8 cellular contexts compared by ENCODE assay signal in the genomic region with DNA sequence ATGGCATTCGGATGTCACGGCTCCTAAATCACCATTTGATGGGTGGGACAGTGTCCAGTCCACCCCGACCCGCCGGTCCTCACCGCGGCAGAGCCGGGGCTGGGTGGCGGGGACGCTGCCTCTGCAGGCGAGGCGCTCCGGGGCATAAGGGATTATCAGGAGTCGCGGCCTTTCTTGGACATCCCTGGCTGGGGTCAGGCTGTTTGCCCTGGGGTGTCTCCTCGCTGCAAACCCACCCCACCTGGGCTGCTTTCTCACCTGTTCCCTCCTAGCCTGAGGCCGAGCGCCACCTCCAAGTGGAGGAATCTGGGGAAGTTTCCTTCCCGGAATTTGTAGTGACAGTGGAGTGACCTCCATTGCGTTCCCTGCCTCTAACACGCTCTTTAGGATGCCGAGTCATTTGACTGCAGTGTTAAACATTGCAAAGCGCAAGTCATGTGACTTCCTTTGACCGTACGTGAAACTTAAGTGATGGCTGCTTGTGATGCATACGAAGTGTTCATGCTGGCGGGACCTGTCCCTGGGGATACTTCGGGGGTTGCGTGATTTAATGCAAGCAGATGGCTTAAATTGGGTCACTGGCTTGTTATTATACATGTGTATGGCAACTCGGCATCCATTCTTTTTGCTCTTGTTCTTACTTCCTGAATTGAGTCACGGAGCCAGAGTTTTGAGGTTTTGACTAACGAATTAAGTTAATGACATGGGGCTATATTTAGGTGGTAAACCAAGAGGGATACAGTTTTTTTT. TPM values are rescaled to one million over a fixed set of nuclear protein-coding genes. Genes with fewer than 3 reads are reported as not detected.
A peak's percentile ranks its signal among the peaks of the same experiment; 100 is the strongest.
DNase-seq lines count a peak whose midpoint lies in the region; ATAC-seq and TF ChIP-seq lines count a peak whose summit lies in the region.

No MANE protein-coding gene starts in this region.

- POLR2A ChIA-PET in RWPE1 (lab: Yijun Ruan, JAX; ENCODE audit: low non-redundant PET): no interaction called here

- H3K4me1 ChIP-seq in DND-41 (ENCODE audit: insufficient read depth, low read length) (peaks cover 21% of the 10 kb centered on the region), foreskin keratinocyte (no peaks in the 10 kb centered on the region), thymus (ENCODE audit: control insufficient read depth, insufficient read depth, low read length) (peaks cover 9% of the 10 kb centered on the region)

- no peak for TF ChIP-seq EP300 in neural cell (conservative IDR thresholded peaks at IDR 0.05; ENCODE audit: poor library complexity, severe bottlenecking)

- H3K9ac ChIP-seq in DND-41 (ENCODE audit: low read depth, low read length) (peak overlapping the region; percentile 70), neural cell (ENCODE audit: low read length) (no peak overlapping the region)

- H3K4me3 Mint-ChIP-seq in IgD-negative memory B cell: peak overlapping the region; percentile 89 to 99 (median 92)

- H4K20me1 ChIP-seq in DND-41 (ENCODE audit: insufficient read depth, low read length) (no peaks in the 10 kb centered on the region), neural cell (ENCODE audit: insufficient read depth) (no peaks in the 10 kb centered on the region)

- no peak for TF ChIP-seq RAD21 in neural cell (conservative IDR thresholded peaks at IDR 0.05)

- no peaks in the 10 kb centered on the region for H3K9me3 ChIP-seq in DND-41 (ENCODE audit: insufficient read depth, low read length, severe bottlenecking)
- no peaks in the 10 kb centered on the region for H3K9me3 ChIP-seq in neural cell (ENCODE audit: low read length)
- H3K9me3 ChIP-seq in thymus (ENCODE audit: control insufficient read depth): no peaks in the 10 kb centered on the region

- peaks cover 7% of the 10 kb centered on the region for H3K36me3 Mint-ChIP-seq in IgD-negative memory B cell

- H3K27ac Mint-ChIP-seq in IgD-negative memory B cell: peak overlapping the region; percentile 77 to 93 (median 93)

- CTCF ChIA-PET in RWPE1 (lab: Yijun Ruan, JAX): interaction anchor here (0.6 kb wide), 1 partner anchor 415 kb away, joined by 4 read pairs; no protein-coding TSS in a partner anchor

- peaks cover 0 to 4% (median 0%) of the 10 kb centered on the region in 3 donors for H3K9me3 Mint-ChIP-seq in IgD-negative memory B cell

- TF ChIP-seq CTCF in DND-41 (IDR thresholded peaks at IDR 0.05; ENCODE audit: borderline replicate concordance, extremely low read depth, low read length, poor library complexity, severe bottlenecking) (no peak), RWPE1 (conservative IDR thresholded peaks at IDR 0.05; ENCODE audit: low read depth) (no peak), foreskin keratinocyte (conservative IDR thresholded peaks at IDR 0.05) (no peak), neural cell (IDR thresholded peaks at IDR 0.05; ENCODE audit: poor library complexity, severe bottlenecking) (no peak)

- no peaks in the 10 kb centered on the region for H3K9me2 ChIP-seq in neural cell (ENCODE audit: insufficient read depth, low read length)

- H3K27me3 ChIP-seq in DND-41 (ENCODE audit: insufficient read depth, low read length, poor library complexity) (no peaks in the 10 kb centered on the region), foreskin keratinocyte (no peaks in the 10 kb centered on the region), neural cell (ENCODE audit: insufficient read depth, low read depth, low read length) (peaks cover 16% of the 10 kb centered on the region), thymus (ENCODE audit: control insufficient read depth, insufficient read depth) (no peaks in the 10 kb centered on the region)

- H3K27me3 Mint-ChIP-seq in IgD-negative memory B cell: no peaks in the 10 kb centered on the region

- peak; percentile 86 for ATAC-seq in DND-41 (ENCODE audit: insufficient read depth, low read depth)
- peak; percentile 92 for ATAC-seq in GM21576 (IDR thresholded peaks at IDR 0.05; ENCODE audit: unreplicated experiment)
- peak; percentile 80 for ATAC-seq in foreskin keratinocyte

- peaks cover 9 to 13% (median 11%) of the 10 kb centered on the region in 3 donors for H3K4me1 Mint-ChIP-seq in IgD-negative memory B cell

- H3K4me3 ChIP-seq in DND-41 (ENCODE audit: low read depth in 1 of 2, low read length in 2 of 2): peak overlapping the region; percentile 66 to 69
- peak overlapping the region; percentile 64 for H3K4me3 ChIP-seq in neural cell (ENCODE audit: low read length)
- H3K4me3 ChIP-seq in thymus (ENCODE audit: low read length): peak overlapping the region; percentile 82

- H3K4me2 ChIP-seq in DND-41 (ENCODE audit: insufficient read depth, low read length): peak overlapping the region; percentile 64
- H3K4me2 ChIP-seq in neural cell (ENCODE audit: low read length): peak overlapping the region; percentile 3

- H3K79me2 ChIP-seq in DND-41 (ENCODE audit: insufficient read depth, low read length): peaks cover 9% of the 10 kb centered on the region
- H3K79me2 ChIP-seq in neural cell (replicated peaks; ENCODE audit: insufficient read depth, low read length): no peaks in the 10 kb centered on the region

- DNase-seq in DND-41: peak; percentile 66
- peak; percentile 73 for DNase-seq in RWPE1 (ENCODE audit: low spot score)
- DNase-seq in activated effector memory CD4-positive, alpha-beta T cell treated with Interleukin-2 at 50 U/mL for 16 hours: peak; percentile 45
- DNase-seq in foreskin keratinocyte: peak in 1 of 2 donors; percentile 75

- H2AFZ ChIP-seq in DND-41 (ENCODE audit: low read depth, low read length) (peak overlapping the region; percentile 89), neural cell (ENCODE audit: low read depth, low read length) (no peak overlapping the region)

- H3K27ac ChIP-seq in DND-41 (ENCODE audit: low read length) (peak overlapping the region; percentile 78), RWPE1 (peak overlapping the region; percentile 79), foreskin keratinocyte (peak overlapping the region; percentile 26), neural cell (ENCODE audit: low read length) (no peak overlapping the region), thymus (ENCODE audit: low read depth) (peak overlapping the region; percentile 88)

- no peaks in the 10 kb centered on the region for H3F3A ChIP-seq in neural cell (ENCODE audit: insufficient read depth, low read length, poor library complexity, severe bottlenecking)

- WGBS in thymus: under 1% methylated on average over 32 of the region's 32 CpGs

- H3K36me3 ChIP-seq in DND-41 (ENCODE audit: insufficient read depth, low read length) (peaks cover 18% of the 10 kb centered on the region), neural cell (ENCODE audit: insufficient read depth, low read length) (no peaks in the 10 kb centered on the region), thymus (ENCODE audit: control insufficient read depth, insufficient read depth) (peaks cover 5% of the 10 kb centered on the region)

TF ChIP-seq in neural cell, 6 proteins besides CTCF, POLR2A, EP300 and RAD21:
- no peak for TF ChIP-seq TAF1 (IDR thresholded peaks at IDR 0.05; ENCODE audit: low read depth)
- no peak for TF ChIP-seq EZH2 (IDR thresholded peaks at IDR 0.05; ENCODE audit: borderline replicate concordance, insufficient read depth, low read length, poor library complexity, severe bottlenecking)
- TF ChIP-seq MXI1 (conservative IDR thresholded peaks at IDR 0.05; ENCODE audit: poor library complexity, severe bottlenecking): no peak
- TF ChIP-seq POLR2AphosphoS5 (IDR thresholded peaks at IDR 0.05): no peak
- TF ChIP-seq SMC3 (conservative IDR thresholded peaks at IDR 0.05; ENCODE audit: poor library complexity): no peak
- TF ChIP-seq, protein P1, sequence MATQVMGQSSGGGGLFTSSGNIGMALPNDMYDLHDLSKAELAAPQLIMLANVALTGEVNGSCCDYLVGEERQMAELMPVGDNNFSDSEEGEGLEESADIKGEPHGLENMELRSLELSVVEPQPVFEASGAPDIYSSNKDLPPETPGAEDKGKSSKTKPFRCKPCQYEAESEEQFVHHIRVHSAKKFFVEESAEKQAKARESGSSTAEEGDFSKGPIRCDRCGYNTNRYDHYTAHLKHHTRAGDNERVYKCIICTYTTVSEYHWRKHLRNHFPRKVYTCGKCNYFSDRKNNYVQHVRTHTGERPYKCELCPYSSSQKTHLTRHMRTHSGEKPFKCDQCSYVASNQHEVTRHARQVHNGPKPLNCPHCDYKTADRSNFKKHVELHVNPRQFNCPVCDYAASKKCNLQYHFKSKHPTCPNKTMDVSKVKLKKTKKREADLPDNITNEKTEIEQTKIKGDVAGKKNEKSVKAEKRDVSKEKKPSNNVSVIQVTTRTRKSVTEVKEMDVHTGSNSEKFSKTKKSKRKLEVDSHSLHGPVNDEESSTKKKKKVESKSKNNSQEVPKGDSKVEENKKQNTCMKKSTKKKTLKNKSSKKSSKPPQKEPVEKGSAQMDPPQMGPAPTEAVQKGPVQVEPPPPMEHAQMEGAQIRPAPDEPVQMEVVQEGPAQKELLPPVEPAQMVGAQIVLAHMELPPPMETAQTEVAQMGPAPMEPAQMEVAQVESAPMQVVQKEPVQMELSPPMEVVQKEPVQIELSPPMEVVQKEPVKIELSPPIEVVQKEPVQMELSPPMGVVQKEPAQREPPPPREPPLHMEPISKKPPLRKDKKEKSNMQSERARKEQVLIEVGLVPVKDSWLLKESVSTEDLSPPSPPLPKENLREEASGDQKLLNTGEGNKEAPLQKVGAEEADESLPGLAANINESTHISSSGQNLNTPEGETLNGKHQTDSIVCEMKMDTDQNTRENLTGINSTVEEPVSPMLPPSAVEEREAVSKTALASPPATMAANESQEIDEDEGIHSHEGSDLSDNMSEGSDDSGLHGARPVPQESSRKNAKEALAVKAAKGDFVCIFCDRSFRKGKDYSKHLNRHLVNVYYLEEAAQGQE (IDR thresholded peaks at IDR 0.05; ENCODE audit: borderline replicate concordance): no peak

RNA-seq across cellular contexts. Expression of gene LGALS8, which starts 0.5 kb away (rescaled TPM):
- polyA plus RNA-seq in IgD-negative memory B cell: 23.7 TPM
- 30.1 and 41.4 TPM in 2 replicates for total RNA-seq in foreskin keratinocyte
- 13.9 and 33.2 TPM in 2 replicates for polyA plus RNA-seq in foreskin keratinocyte
- polyA plus RNA-seq in neural cell: 1.0 and 4.9 TPM in 2 replicates
- polyA minus RNA-seq in neural cell: 3.2 and 3.4 TPM in 2 replicates
- polyA plus RNA-seq in thymus: 32.1 TPM
